Comparison of ENCODE assay signal across 1 cellular context in the genomic region with DNA sequence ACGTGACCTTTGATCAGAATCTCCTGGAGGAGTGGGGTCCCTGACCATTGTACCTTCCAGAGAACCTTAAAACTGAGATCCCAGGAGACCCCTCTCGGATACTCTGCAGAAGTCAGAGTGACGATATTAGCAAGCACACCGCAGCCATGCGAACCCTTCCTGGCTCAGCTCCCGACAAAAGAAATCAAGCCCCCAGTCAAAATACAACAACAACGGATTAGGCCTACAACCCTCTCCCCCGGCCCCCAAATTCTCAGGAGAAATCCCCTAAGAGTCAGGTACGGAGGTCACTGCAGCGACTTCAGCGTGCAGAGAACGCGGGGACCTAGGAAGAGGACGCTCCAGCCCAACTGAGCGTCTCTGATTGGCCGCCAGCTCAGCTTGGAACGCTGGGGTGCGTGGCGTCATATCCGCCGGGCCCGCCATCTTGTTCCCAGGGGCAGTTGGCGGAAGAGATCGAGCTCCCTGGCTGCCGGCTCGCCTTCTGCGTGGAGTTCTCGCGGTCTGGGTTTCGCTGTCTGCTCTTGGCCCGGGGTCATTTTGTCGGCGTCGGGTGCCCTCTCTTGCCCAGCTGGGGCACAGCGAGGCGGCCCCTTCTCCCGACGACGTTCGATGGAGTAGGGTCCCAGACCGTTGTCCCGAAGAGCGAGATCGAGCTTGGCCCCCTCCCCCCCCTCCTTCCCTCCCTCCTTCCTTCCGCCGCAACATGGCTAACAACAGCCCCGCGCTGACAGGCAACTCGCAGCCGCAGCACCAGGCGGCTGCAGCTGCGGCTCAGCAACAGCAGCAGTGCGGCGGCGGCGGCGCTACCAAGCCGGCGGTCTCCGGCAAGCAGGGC.
A peak's percentile ranks its signal among the peaks of the same experiment; 100 is the strongest.
TF ChIP-seq lines count a peak whose summit lies in the region.

A gene with protein sequence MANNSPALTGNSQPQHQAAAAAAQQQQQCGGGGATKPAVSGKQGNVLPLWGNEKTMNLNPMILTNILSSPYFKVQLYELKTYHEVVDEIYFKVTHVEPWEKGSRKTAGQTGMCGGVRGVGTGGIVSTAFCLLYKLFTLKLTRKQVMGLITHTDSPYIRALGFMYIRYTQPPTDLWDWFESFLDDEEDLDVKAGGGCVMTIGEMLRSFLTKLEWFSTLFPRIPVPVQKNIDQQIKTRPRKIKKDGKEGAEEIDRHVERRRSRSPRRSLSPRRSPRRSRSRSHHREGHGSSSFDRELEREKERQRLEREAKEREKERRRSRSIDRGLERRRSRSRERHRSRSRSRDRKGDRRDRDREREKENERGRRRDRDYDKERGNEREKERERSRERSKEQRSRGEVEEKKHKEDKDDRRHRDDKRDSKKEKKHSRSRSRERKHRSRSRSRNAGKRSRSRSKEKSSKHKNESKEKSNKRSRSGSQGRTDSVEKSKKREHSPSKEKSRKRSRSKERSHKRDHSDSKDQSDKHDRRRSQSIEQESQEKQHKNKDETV (plus strand): TSS at position 425 of the 838 bp plus-strand sequence. CDS start 282 bp downstream, at position 707.

TF ChIP-seq in HepG2, 621 proteins besides CTCF, POLR2A, EP300 and RAD21 (continued from another document):
- TF ChIP-seq ZNF136 (CRISPR knock-in tag; IDR thresholded peaks at IDR 0.05; ENCODE audit: low read depth) (no peak), ZEB1 (IDR thresholded peaks at IDR 0.05; ENCODE audit: insufficient replicate concordance, low read depth) (no peak), ZNF451 (CRISPR knock-in tag; IDR thresholded peaks at IDR 0.05) (no peak; the same call in 1 of the 2 replicates), GATAD1 (CRISPR knock-in tag; IDR thresholded peaks at IDR 0.05) (peak; percentile 91), ZNF263 (CRISPR knock-in tag; IDR thresholded peaks at IDR 0.05) (0 out of 2 replicates have a peak, but pooled peaks have one; percentile 24), MIER3 (CRISPR knock-in tag; IDR thresholded peaks at IDR 0.05; ENCODE audit: borderline replicate concordance) (peak; percentile 62; the same call in 1 of the 2 replicates), TAF1 (CRISPR knock-in tag; IDR thresholded peaks at IDR 0.05) (peak; percentile 90), HOXA7 (CRISPR knock-in tag; IDR thresholded peaks at IDR 0.05) (0 out of 2 replicates have a peak, but pooled peaks have one; percentile 9), RFX3 (CRISPR knock-in tag; IDR thresholded peaks at IDR 0.05) (no peak), ZNF501 (CRISPR knock-in tag; IDR thresholded peaks at IDR 0.05) (peak; percentile 82), HOXA5 (CRISPR knock-in tag; IDR thresholded peaks at IDR 0.05) (no peak), NFE2L1 (CRISPR knock-in tag; IDR thresholded peaks at IDR 0.05; ENCODE audit: borderline replicate concordance) (no peak), CHCHD3 (CRISPR knock-in tag; IDR thresholded peaks at IDR 0.05) (peak; percentile 39), ZNF232 (CRISPR knock-in tag; IDR thresholded peaks at IDR 0.05; ENCODE audit: borderline replicate concordance) (no peak; the same call in none of the 2 replicates), ZNF235 (CRISPR knock-in tag; IDR thresholded peaks at IDR 0.05; ENCODE audit: borderline replicate concordance) (no peak), BRCA1 (CRISPR knock-in tag; IDR thresholded peaks at IDR 0.05) (peak; percentile 38; the same call in 1 of the 2 replicates), ZFX (CRISPR knock-in tag; IDR thresholded peaks at IDR 0.05; ENCODE audit: low read depth) (peak; percentile 77), MYNN (CRISPR knock-in tag; IDR thresholded peaks at IDR 0.05; ENCODE audit: low read depth) (no peak), SCMH1 (CRISPR knock-in tag; IDR thresholded peaks at IDR 0.05; ENCODE audit: borderline replicate concordance) (no peak), SOX5 (CRISPR knock-in tag; IDR thresholded peaks at IDR 0.05; ENCODE audit: borderline replicate concordance) (peak; percentile 39; the same call in 1 of the 2 replicates), FOXM1 (CRISPR knock-in tag; IDR thresholded peaks at IDR 0.05) (no peak), MTF2 (CRISPR knock-in tag; IDR thresholded peaks at IDR 0.05; ENCODE audit: borderline replicate concordance) (no peak), ZNF761 (CRISPR knock-in tag; conservative IDR thresholded peaks at IDR 0.05) (peak; percentile 79), FOXK1 (CRISPR knock-in tag; IDR thresholded peaks at IDR 0.05; ENCODE audit: borderline replicate concordance, low read depth) (peak; percentile 61; the same call in 1 of the 2 replicates), RFX5 (IDR thresholded peaks at IDR 0.05; ENCODE audit: low read depth, low read length) (peak; percentile 23; the same call in 1 of the 2 replicates), SETDB1 (CRISPR knock-in tag; IDR thresholded peaks at IDR 0.05; ENCODE audit: borderline replicate concordance) (no peak), MBNL3 (CRISPR knock-in tag; conservative IDR thresholded peaks at IDR 0.05) (no peak), PHF5A (CRISPR knock-in tag; IDR thresholded peaks at IDR 0.05; ENCODE audit: low read depth, unreplicated experiment) (peak; percentile 53), ZNF678 (CRISPR knock-in tag; IDR thresholded peaks at IDR 0.05) (no peak; the same call in 1 of the 2 replicates), MTA1 (CRISPR knock-in tag; IDR thresholded peaks at IDR 0.05; ENCODE audit: borderline replicate concordance) (peak; percentile 64; the same call in 1 of the 2 replicates), ZNF382 (CRISPR knock-in tag; IDR thresholded peaks at IDR 0.05; ENCODE audit: borderline replicate concordance) (no peak), LCORL (IDR thresholded peaks at IDR 0.05) (peak; percentile 67; the same call in 1 of the 2 replicates), LCORL (CRISPR knock-in tag; IDR thresholded peaks at IDR 0.05) (peak; percentile 64), YEATS4 (CRISPR knock-in tag; IDR thresholded peaks at IDR 0.05; ENCODE audit: borderline replicate concordance) (peak; percentile 89; the same call in 1 of the 2 replicates), NFRKB (IDR thresholded peaks at IDR 0.05) (peak; percentile 74), ZNF552 (CRISPR knock-in tag; IDR thresholded peaks at IDR 0.05; ENCODE audit: borderline replicate concordance) (no peak; the same call in 1 of the 2 replicates), PITX1 (CRISPR knock-in tag; IDR thresholded peaks at IDR 0.05) (no peak), THYN1 (CRISPR knock-in tag; IDR thresholded peaks at IDR 0.05; ENCODE audit: borderline replicate concordance, low read depth) (no peak), SIX4 (CRISPR knock-in tag; IDR thresholded peaks at IDR 0.05) (no peak), SALL2 (CRISPR knock-in tag; IDR thresholded peaks at IDR 0.05) (no peak), GPN1 (CRISPR knock-in tag; IDR thresholded peaks at IDR 0.05; ENCODE audit: borderline replicate concordance) (no peak; the same call in 1 of the 2 replicates), U2AF2 (IDR thresholded peaks at IDR 0.05; ENCODE audit: low read depth, low read length) (no peak)
- TF ChIP-seq, protein P1, sequence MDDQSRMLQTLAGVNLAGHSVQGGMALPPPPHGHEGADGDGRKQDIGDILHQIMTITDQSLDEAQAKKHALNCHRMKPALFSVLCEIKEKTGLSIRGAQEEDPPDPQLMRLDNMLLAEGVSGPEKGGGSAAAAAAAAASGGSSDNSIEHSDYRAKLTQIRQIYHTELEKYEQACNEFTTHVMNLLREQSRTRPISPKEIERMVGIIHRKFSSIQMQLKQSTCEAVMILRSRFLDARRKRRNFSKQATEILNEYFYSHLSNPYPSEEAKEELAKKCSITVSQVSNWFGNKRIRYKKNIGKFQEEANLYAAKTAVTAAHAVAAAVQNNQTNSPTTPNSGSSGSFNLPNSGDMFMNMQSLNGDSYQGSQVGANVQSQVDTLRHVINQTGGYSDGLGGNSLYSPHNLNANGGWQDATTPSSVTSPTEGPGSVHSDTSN (CRISPR knock-in tag; IDR thresholded peaks at IDR 0.05; ENCODE audit: borderline replicate concordance), result 0 out of 2 replicates have a peak, but pooled peaks have one; percentile 49
- TF ChIP-seq, protein P2, sequence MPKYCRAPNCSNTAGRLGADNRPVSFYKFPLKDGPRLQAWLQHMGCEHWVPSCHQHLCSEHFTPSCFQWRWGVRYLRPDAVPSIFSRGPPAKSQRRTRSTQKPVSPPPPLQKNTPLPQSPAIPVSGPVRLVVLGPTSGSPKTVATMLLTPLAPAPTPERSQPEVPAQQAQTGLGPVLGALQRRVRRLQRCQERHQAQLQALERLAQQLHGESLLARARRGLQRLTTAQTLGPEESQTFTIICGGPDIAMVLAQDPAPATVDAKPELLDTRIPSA (CRISPR knock-in tag; IDR thresholded peaks at IDR 0.05; ENCODE audit: borderline replicate concordance), result no peak
- TF ChIP-seq, protein P3, sequence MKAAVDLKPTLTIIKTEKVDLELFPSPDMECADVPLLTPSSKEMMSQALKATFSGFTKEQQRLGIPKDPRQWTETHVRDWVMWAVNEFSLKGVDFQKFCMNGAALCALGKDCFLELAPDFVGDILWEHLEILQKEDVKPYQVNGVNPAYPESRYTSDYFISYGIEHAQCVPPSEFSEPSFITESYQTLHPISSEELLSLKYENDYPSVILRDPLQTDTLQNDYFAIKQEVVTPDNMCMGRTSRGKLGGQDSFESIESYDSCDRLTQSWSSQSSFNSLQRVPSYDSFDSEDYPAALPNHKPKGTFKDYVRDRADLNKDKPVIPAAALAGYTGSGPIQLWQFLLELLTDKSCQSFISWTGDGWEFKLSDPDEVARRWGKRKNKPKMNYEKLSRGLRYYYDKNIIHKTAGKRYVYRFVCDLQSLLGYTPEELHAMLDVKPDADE (CRISPR knock-in tag; IDR thresholded peaks at IDR 0.05), result no peak
- TF ChIP-seq, protein P4, sequence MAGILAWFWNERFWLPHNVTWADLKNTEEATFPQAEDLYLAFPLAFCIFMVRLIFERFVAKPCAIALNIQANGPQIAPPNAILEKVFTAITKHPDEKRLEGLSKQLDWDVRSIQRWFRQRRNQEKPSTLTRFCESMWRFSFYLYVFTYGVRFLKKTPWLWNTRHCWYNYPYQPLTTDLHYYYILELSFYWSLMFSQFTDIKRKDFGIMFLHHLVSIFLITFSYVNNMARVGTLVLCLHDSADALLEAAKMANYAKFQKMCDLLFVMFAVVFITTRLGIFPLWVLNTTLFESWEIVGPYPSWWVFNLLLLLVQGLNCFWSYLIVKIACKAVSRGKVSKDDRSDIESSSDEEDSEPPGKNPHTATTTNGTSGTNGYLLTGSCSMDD (CRISPR knock-in tag; IDR thresholded peaks at IDR 0.05), result no peak
- TF ChIP-seq, protein P5, sequence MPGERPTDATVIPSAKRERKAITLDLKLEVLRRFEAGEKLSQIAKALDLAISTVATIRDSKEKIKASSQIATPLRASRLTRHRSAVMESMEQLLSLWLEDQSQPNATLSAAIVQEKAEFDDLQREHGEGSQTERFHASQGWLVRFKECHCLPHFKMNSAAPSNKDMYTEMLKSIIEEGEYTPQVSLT (CRISPR knock-in tag; IDR thresholded peaks at IDR 0.05; ENCODE audit: borderline replicate concordance, low read depth), result peak; percentile 84; the same call in 1 of the 2 replicates
- TF ChIP-seq, protein P6, sequence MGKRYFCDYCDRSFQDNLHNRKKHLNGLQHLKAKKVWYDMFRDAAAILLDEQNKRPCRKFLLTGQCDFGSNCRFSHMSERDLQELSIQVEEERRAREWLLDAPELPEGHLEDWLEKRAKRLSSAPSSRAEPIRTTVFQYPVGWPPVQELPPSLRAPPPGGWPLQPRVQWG (CRISPR knock-in tag; IDR thresholded peaks at IDR 0.05; ENCODE audit: borderline replicate concordance, low read depth), result 0 out of 2 replicates have a peak, but pooled peaks have one; percentile 28
- TF ChIP-seq, protein P7, sequence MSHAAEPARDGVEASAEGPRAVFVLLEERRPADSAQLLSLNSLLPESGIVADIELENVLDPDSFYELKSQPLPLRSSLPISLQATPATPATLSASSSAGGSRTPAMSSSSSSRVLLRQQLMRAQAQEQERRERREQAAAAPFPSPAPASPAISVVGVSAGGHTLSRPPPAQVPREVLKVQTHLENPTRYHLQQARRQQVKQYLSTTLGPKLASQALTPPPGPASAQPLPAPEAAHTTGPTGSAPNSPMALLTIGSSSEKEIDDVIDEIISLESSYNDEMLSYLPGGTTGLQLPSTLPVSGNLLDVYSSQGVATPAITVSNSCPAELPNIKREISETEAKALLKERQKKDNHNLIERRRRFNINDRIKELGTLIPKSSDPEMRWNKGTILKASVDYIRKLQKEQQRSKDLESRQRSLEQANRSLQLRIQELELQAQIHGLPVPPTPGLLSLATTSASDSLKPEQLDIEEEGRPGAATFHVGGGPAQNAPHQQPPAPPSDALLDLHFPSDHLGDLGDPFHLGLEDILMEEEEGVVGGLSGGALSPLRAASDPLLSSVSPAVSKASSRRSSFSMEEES (CRISPR knock-in tag; IDR thresholded peaks at IDR 0.05), result no peak
- TF ChIP-seq, protein P8, sequence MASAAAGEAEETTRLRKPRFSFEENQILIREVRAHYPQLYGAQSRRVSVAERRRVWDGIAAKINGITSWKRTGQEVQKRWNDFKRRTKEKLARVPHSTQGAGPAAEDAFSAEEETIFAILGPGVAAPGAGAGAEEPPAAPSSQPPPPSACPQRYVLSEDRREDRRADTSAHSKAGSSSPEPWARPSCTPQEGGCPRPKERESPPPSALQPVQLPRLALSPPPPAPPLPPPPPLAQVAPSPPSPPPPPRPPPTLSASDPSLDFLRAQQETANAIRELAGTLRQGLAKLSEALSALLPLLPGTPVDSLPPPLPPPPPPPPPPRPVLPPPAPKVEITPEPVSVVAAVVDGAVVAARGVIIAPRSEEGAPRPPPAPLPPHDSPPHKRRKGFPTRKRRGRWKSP (CRISPR knock-in tag; IDR thresholded peaks at IDR 0.05), result peak; percentile 54
